ENCODE assay signal across 8 cellular contexts in the genomic region with DNA sequence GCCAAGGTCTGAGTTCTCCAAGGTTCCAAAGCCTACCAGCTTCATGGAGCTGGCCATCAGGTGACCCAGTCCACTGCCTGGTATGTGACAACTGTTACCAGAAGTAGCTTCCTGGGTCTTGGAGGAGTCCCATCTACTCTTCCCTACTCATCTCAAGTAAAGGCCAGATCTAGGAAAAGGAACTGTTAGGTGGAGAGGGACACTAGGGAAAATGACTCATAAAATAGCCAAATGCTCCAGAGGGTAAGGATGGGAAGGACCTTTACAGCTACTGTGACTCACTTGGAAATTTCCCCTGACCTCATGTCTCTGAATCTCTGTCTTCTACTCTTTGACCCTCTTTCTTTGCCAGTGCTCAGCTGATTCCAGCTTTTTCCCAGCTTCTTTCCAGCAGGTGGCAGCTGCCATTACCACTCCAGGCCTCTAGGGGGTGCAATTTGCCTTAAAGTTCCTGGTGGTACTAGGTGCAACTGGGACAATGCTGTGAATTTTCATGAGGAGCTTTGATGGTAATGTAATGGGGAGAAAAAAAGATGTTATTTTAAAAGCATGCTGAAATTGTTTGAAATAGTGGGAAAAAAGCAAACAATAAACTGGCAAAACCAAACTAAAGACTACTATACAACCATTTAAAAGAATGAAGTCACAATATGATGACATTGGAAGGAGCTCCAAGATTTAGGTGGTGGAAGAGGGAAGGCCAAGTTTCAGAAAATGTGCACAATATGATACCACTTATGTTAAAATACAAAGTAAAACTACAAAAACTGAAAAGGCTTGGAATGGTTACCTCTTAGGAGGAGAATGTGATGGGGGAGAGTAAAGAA. TPM values are rescaled to one million over a fixed set of nuclear protein-coding genes. Genes with fewer than 3 reads are reported as not detected.
DNase-seq lines count a peak whose midpoint lies in the region; ATAC-seq, FAIRE-seq and TF ChIP-seq lines count a peak whose summit lies in the region.

No MANE protein-coding gene starts in this region.

- H3K27ac ChIP-seq in lower lobe of right lung = no peak overlapping the region

- intact Hi-C loops in lower lobe of right lung (cut with DNase I) = loop anchor here (10.0 kb wide), 1 partner anchor 101 kb away; no protein-coding TSS in a partner anchor

- DNase-seq in AG04449 (ENCODE audit: low read depth, low spot score) (no peak), GM12892 (ENCODE audit: insufficient read length) (no peak), NCI-H2196 (lab: John Stamatoyannopoulos, UW; ENCODE audit: unreplicated experiment) (peak; percentile 85), lower lobe of right lung (peak; percentile 62)
- DNase-seq in activated CD4-positive, alpha-beta T cell treated with anti-CD3 and anti-CD28 coated beads for 48 hours = peak; percentile 68
- DNase-seq in effector CD8-positive, alpha-beta T cell (lab: John Stamatoyannopoulos, UW) = peak; percentile 38
- peak; percentile 43 to 67 for DNase-seq in stimulated activated effector memory CD8-positive, alpha-beta T cell treated with anti-CD3 and anti-CD28 coated beads, Interleukin-12 subunit alpha, Interleukin-12 subunit beta, amount 100 ng/mL, for 72 hours (ENCODE audit: low spot score in 2 of 2)

- H3K9me3 Mint-ChIP-seq in stimulated activated effector memory CD8-positive, alpha-beta T cell treated with anti-CD3 and anti-CD28 coated beads, Interleukin-12 subunit alpha, Interleukin-12 subunit beta, amount 100 ng/mL, for 72 hours = no peaks in the 10 kb centered on the region

- TF ChIP-seq CTCF in AG04449 (IDR thresholded peaks at IDR 0.05; ENCODE audit: insufficient read depth, low read length, missing control alignments) (peak; percentile 92), lower lobe of right lung (IDR thresholded peaks at IDR 0.05) (peak; percentile 97)

- H3K4me1 Mint-ChIP-seq in stimulated activated effector memory CD8-positive, alpha-beta T cell treated with anti-CD3 and anti-CD28 coated beads, Interleukin-12 subunit alpha, Interleukin-12 subunit beta, amount 100 ng/mL, for 72 hours = no peaks in the 10 kb centered on the region

- H3K27me3 ChIP-seq in lower lobe of right lung (ENCODE audit: low read depth) = no peaks in the 10 kb centered on the region

- peaks cover 7% of the 10 kb centered on the region for H3K36me3 Mint-ChIP-seq in stimulated activated effector memory CD8-positive, alpha-beta T cell treated with anti-CD3 and anti-CD28 coated beads, Interleukin-12 subunit alpha, Interleukin-12 subunit beta, amount 100 ng/mL, for 72 hours

- no peaks in the 10 kb centered on the region for H3K4me1 ChIP-seq in lower lobe of right lung

- CTCF ChIA-PET in AG04449 (lab: Yijun Ruan, JAX) = interaction anchor here (0.6 to 4.7 kb wide), 63 partner anchors 10 to 241 kb away, joined by 3 to 193 read pairs (median 6); partner anchors contain the start of genes DCTN3, ENHO, MYORG and RPP25L

- H3K4me3 ChIP-seq in AG04449 (ENCODE audit: low read depth, low read length) (no peak overlapping the region), lower lobe of right lung (no peak overlapping the region)

- ATAC-seq in lower lobe of right lung (peak; percentile 65 to 69), GM21737 (IDR thresholded peaks at IDR 0.05; ENCODE audit: unreplicated experiment) (no peak)
- ATAC-seq in stimulated activated effector memory CD8-positive, alpha-beta T cell treated with anti-CD3 and anti-CD28 coated beads, Interleukin-12 subunit alpha, Interleukin-12 subunit beta, amount 100 ng/mL, for 72 hours = no peak

- H3K9me3 ChIP-seq in lower lobe of right lung = no peaks in the 10 kb centered on the region

- POLR2A ChIA-PET in AG04449 (lab: Yijun Ruan, JAX) = no interaction called here

- H3K36me3 ChIP-seq in lower lobe of right lung = peaks cover 61% of the 10 kb centered on the region

- TF ChIP-seq POLR2A in GM12892 (IDR thresholded peaks at IDR 0.05; ENCODE audit: low read depth, low read length) = no peak

- no peak overlapping the region for H3K4me3 Mint-ChIP-seq in stimulated activated effector memory CD8-positive, alpha-beta T cell treated with anti-CD3 and anti-CD28 coated beads, Interleukin-12 subunit alpha, Interleukin-12 subunit beta, amount 100 ng/mL, for 72 hours

- no peak overlapping the region for H3K27ac Mint-ChIP-seq in stimulated activated effector memory CD8-positive, alpha-beta T cell treated with anti-CD3 and anti-CD28 coated beads, Interleukin-12 subunit alpha, Interleukin-12 subunit beta, amount 100 ng/mL, for 72 hours

- FAIRE-seq in GM12892 (lab: Jason Lieb, UNC) = peak; percentile 86

RNA-seq across cellular contexts. Expression of gene MYORG, which starts 27.1 kb away (rescaled TPM):
- polyA plus RNA-seq in GM12892 (2012; ENCODE audit: missing spikeins) = 0.15 TPM
- total RNA-seq in lower lobe of right lung = 4.8 TPM

RNA-seq across cellular contexts. Expression of gene FAM219A, which starts 54.6 kb away (rescaled TPM):
- 1.2 TPM for polyA plus RNA-seq in GM12892 (2012; ENCODE audit: missing spikeins)
- total RNA-seq in lower lobe of right lung = 24.5 TPM

RNA-seq across cellular contexts. Expression of gene DNAI1, which starts 54.8 kb away (rescaled TPM):
- polyA plus RNA-seq in GM12892 (2012; ENCODE audit: missing spikeins) = not detected
- 13.5 TPM for total RNA-seq in lower lobe of right lung

Comparison
In these comparisons a context has a peak if more than half of its experiments do, and no peak if none do; other contexts are left out.
1. DNase-seq: peak in NCI-H2196 (single experiment), activated CD4-positive, alpha-beta T cell treated with anti-CD3 and anti-CD28 coated beads for 48 hours (single experiment), effector CD8-positive, alpha-beta T cell (single experiment), lower lobe of right lung (single experiment) and stimulated activated effector memory CD8-positive, alpha-beta T cell treated with anti-CD3 and anti-CD28 coated beads, Interleukin-12 subunit alpha, Interleukin-12 subunit beta, amount 100 ng/mL, for 72 hours (2 of 2); none in AG04449 (single experiment) and GM12892 (single experiment).
2. ATAC-seq: peak in lower lobe of right lung (2 of 2); none in stimulated activated effector memory CD8-positive, alpha-beta T cell treated with anti-CD3 and anti-CD28 coated beads, Interleukin-12 subunit alpha, Interleukin-12 subunit beta, amount 100 ng/mL, for 72 hours (single experiment) and GM21737 (single experiment).